Comparison of ENCODE assay signal across 8 cellular contexts in the genomic region with DNA sequence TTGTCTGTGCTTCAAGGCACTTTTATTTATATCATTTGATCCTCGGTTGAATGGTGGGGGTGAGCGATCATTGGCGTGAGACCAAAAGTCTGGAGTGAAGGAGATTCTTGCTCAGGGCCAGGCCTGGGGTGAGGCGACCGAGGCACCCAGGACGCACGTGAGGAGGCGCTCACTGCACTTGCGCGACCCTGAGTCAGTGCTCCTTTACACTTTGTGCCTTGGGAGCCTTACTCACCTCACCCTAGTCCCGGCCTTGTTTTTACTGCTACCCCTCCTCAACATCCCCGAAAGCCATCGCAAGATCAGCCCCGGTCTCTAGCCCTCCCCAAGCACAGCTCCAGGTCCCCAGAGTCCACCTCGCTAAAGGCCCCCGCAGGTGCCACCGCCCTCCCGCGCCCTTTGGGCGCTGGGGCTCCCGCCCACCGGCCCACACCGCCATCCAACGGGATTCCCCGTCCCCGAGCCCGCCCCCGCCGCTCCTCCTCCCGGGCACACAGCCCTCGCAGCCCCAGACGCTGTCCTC. TPM values are rescaled to one million over a fixed set of nuclear protein-coding genes. Genes with fewer than 3 reads are reported as not detected.
A peak's percentile ranks its signal among the peaks of the same experiment; 100 is the strongest.
DNase-seq lines count a peak whose midpoint lies in the region; ATAC-seq, FAIRE-seq and TF ChIP-seq lines count a peak whose summit lies in the region.

No MANE protein-coding gene starts in this region.

- H3K9me3 Mint-ChIP-seq in HFFc6 (no peaks in the 10 kb centered on the region), activated B cell treated with CpG ODN at 0.5 μM for 24 hours (no peaks in the 10 kb centered on the region), chondrocyte (ENCODE audit: low read depth) (no peaks in the 10 kb centered on the region)

- peaks cover 24 to 33% of the 10 kb centered on the region in 2 donors for H3K4me1 ChIP-seq in left lung

- H3K9me3 ChIP-seq in left lung = no peaks in the 10 kb centered on the region

- no peak for TF ChIP-seq POLR2A in GM12891 (IDR thresholded peaks at IDR 0.05; ENCODE audit: low read depth, low read length)

- H3K4me3 Mint-ChIP-seq in HFFc6 (peak overlapping the region; percentile 93), activated B cell treated with CpG ODN at 0.5 μM for 24 hours (peak overlapping the region; percentile 96), chondrocyte (ENCODE audit: unreplicated experiment) (peak overlapping the region; percentile 92)

- no peaks in the 10 kb centered on the region for H3K36me3 ChIP-seq in left lung

- peak overlapping the region; percentile 56 to 84 for H3K4me3 ChIP-seq in left lung

- H3K27me3 Mint-ChIP-seq in HFFc6 (ENCODE audit: insufficient read depth) (peaks cover 8% of the 10 kb centered on the region), activated B cell treated with CpG ODN at 0.5 μM for 24 hours (peaks cover 10% of the 10 kb centered on the region), chondrocyte (ENCODE audit: low read depth) (no peaks in the 10 kb centered on the region)

- H3K36me3 Mint-ChIP-seq in HFFc6 (ENCODE audit: low read depth) (no peaks in the 10 kb centered on the region), activated B cell treated with CpG ODN at 0.5 μM for 24 hours (ENCODE audit: low read depth) (peaks cover 10% of the 10 kb centered on the region), chondrocyte (ENCODE audit: low read depth) (no peaks in the 10 kb centered on the region)

- ATAC-seq in activated B cell treated with CpG ODN at 0.5 μM for 24 hours (ENCODE audit: low read depth) (peak; percentile 73), left lung (peak; percentile 90)

- CTCF ChIA-PET in activated B cell treated with CpG ODN at 0.5 μM for 24 hours (lab: Charles Lee) = interaction anchor here (1.1 to 1.7 kb wide), 3 partner anchors 19 to 34 kb away, joined by 3 to 6 read pairs (median 4); a partner anchor contains a TSS

- FAIRE-seq in GM12891 (lab: Jason Lieb, UNC) = no peak

- H3K27ac Mint-ChIP-seq in HFFc6 (peak overlapping the region; percentile 89), activated B cell treated with CpG ODN at 0.5 μM for 24 hours (peak overlapping the region; percentile 96), chondrocyte (ENCODE audit: unreplicated experiment) (peak overlapping the region; percentile 94)

- POLR2A ChIA-PET in activated B cell treated with CpG ODN at 0.5 μM for 24 hours (lab: Charles Lee) = interaction anchor here (0.5 to 2.2 kb wide), 9 partner anchors 11 to 166 kb away, joined by 3 to 12 read pairs (median 4); a partner anchor contains a TSS

- TF ChIP-seq CTCF in HFFc6 (IDR thresholded peaks at IDR 0.05) = no peak
- no peak for TF ChIP-seq CTCF in activated B cell treated with CpG ODN at 0.5 μM for 24 hours (IDR thresholded peaks at IDR 0.05)
- TF ChIP-seq CTCF in chondrocyte (IDR thresholded peaks at IDR 0.05) = peak; percentile 38
- no peak for TF ChIP-seq CTCF in left lung (IDR thresholded peaks at IDR 0.05)

- H3K27ac ChIP-seq in left lung = peak overlapping the region; percentile 80 to 84

- peak; percentile 56 for DNase-seq in GM12891 (ENCODE audit: insufficient read length, low spot score)
- DNase-seq in HFFc6 = peak; percentile 41
- DNase-seq in NCI-H1105 (lab: John Stamatoyannopoulos, UW) = peak; percentile 59
- DNase-seq in activated B cell treated with CpG ODN at 0.5 μM for 24 hours = no peak
- DNase-seq in chondrocyte (ENCODE audit: low spot score) = no peak
- peak; percentile 81 to 90 for DNase-seq in left lung
- DNase-seq in stimulated activated CD4-positive, alpha-beta T cell treated with anti-CD3 and anti-CD28 coated beads, Interleukin-4, amount 100 ng/mL, for 24 hours = peak; percentile 77
- DNase-seq in NOMO-1 (lab: John Stamatoyannopoulos, UW; ENCODE audit: unreplicated experiment in 2 of 2) = no peak

- peaks cover 22% of the 10 kb centered on the region for H3K4me1 Mint-ChIP-seq in HFFc6 (ENCODE audit: low read depth)
- H3K4me1 Mint-ChIP-seq in activated B cell treated with CpG ODN at 0.5 μM for 24 hours = peaks cover 28% of the 10 kb centered on the region
- H3K4me1 Mint-ChIP-seq in chondrocyte (ENCODE audit: low read depth) = peaks cover 12% of the 10 kb centered on the region

- intact Hi-C loops in activated B cell treated with CpG ODN at 0.5 μM for 24 hours (cut with micrococcal nuclease) (loop anchor here (1.0 to 10.0 kb wide), 4 partner anchors 19 to 240 kb away; a partner anchor contains a TSS), left lung (cut with DNase I) (no loop called here)

- H3K27me3 ChIP-seq in left lung = no peaks in the 10 kb centered on the region

TF ChIP-seq in GM12891, 5 proteins besides CTCF, POLR2A, EP300 and RAD21:
- TF ChIP-seq SPI1 (IDR thresholded peaks at IDR 0.05; ENCODE audit: low read depth, low read length) = no peak

RNA-seq across cellular contexts. Expression of a gene that starts 0.5 kb away (rescaled TPM):
- 13.2 TPM for polyA plus RNA-seq in GM12891 (2012; ENCODE audit: low read depth, missing spikeins)
- 10 to 100 TPM; 18.3 to 21.2 (median 19.2) TPM for total RNA-seq in HFFc6 (2021; fragmentation: NEBNext Ultra II Directional; extraction: Animal tissue kit (Norgen Biotek cat#: 25700))
- total RNA-seq in activated B cell treated with CpG ODN at 0.5 μM for 24 hours (74.7 and 81.6 TPM in 2 replicates), chondrocyte (22.2 to 25.6 TPM (median 22.4 TPM) in 3 replicates), left lung (10 to 100 TPM; 31.5 to 43.2 TPM)

RNA-seq across cellular contexts. Expression of a gene that starts 16.7 kb away (rescaled TPM):
- 0.74 TPM for polyA plus RNA-seq in GM12891 (2012; ENCODE audit: low read depth, missing spikeins)
- 1 to 10 TPM in 3 of 6 experiments, under 1 TPM in 3; 0.40 to 1.3 (median 0.80) TPM for total RNA-seq in HFFc6 (2021; fragmentation: NEBNext Ultra II Directional; extraction: Animal tissue kit (Norgen Biotek cat#: 25700))
- total RNA-seq in activated B cell treated with CpG ODN at 0.5 μM for 24 hours (not detected in 2 replicates), chondrocyte (0.63 to 4.9 TPM (median 3.9 TPM) in 3 replicates), left lung (10 to 100 TPM; 76.1 to 95.4 TPM)

RNA-seq across cellular contexts. Expression of a gene that starts 28.9 kb away (rescaled TPM):
- polyA plus RNA-seq in GM12891 (2012; ENCODE audit: low read depth, missing spikeins) = 101 TPM
- total RNA-seq in HFFc6 (2021; fragmentation: NEBNext Ultra II Directional; extraction: Animal tissue kit (Norgen Biotek cat#: 25700)) = 10 to 100 TPM; 79.3 to 94.5 (median 90.5) TPM
- total RNA-seq in activated B cell treated with CpG ODN at 0.5 μM for 24 hours = 49.7 and 49.8 TPM in 2 replicates
- total RNA-seq in chondrocyte = 52.5 to 63.9 TPM (median 55.1 TPM) in 3 replicates
- 10 to 100 TPM; 54.8 to 55.3 TPM for total RNA-seq in left lung

RNA-seq across cellular contexts. Expression of a gene that starts 36.1 kb away (rescaled TPM):
- 0.05 TPM for polyA plus RNA-seq in GM12891 (2012; ENCODE audit: low read depth, missing spikeins)
- total RNA-seq in HFFc6 (2021; fragmentation: NEBNext Ultra II Directional; extraction: Animal tissue kit (Norgen Biotek cat#: 25700)) = 10 to 100 TPM; 22.2 to 33.0 (median 24.3) TPM
- 0.10 and 0.29 TPM in 2 replicates for total RNA-seq in activated B cell treated with CpG ODN at 0.5 μM for 24 hours
- 0.26 to 0.32 TPM in 2 of 3 replicates, not detected in the other for total RNA-seq in chondrocyte
- under 1 TPM in 1 of 2 donors, not detected in 1; 0.21 TPM for total RNA-seq in left lung

RNA-seq across cellular contexts. Expression of a gene that starts 54.2 kb away (rescaled TPM):
- polyA plus RNA-seq in GM12891 (2012; ENCODE audit: low read depth, missing spikeins) = 55.4 TPM
- 10 to 100 TPM; 52.8 to 67.3 (median 61.1) TPM for total RNA-seq in HFFc6 (2021; fragmentation: NEBNext Ultra II Directional; extraction: Animal tissue kit (Norgen Biotek cat#: 25700))
- total RNA-seq in activated B cell treated with CpG ODN at 0.5 μM for 24 hours = 41.4 and 48.0 TPM in 2 replicates
- 38.7 to 49.1 TPM (median 39.5 TPM) in 3 replicates for total RNA-seq in chondrocyte
- 10 to 100 TPM; 59.1 to 83.1 TPM for total RNA-seq in left lung

Comparison
In these comparisons a context has a peak if more than half of its experiments do, and no peak if none do; other contexts are left out.
1. DNase-seq: peak in GM12891 (single experiment), HFFc6 (single experiment), NCI-H1105 (single experiment), left lung (2 of 2) and stimulated activated CD4-positive, alpha-beta T cell treated with anti-CD3 and anti-CD28 coated beads, Interleukin-4, amount 100 ng/mL, for 24 hours (single experiment); none in activated B cell treated with CpG ODN at 0.5 μM for 24 hours (single experiment), chondrocyte (single experiment) and NOMO-1 (0 of 2).
2. RNA of a gene that starts 16.7 kb away (total RNA-seq): 76.1 to 95.4 TPM in left lung; 0.63 to 4.9 TPM in chondrocyte, 0.40 to 1.3 TPM in HFFc6 and not detected in activated B cell treated with CpG ODN at 0.5 μM for 24 hours; every median in the first group is over 10 times any median in the second.
3. Peak in every context shown above with its lines, with median percentiles within 50 percentile points of each other: H3K27ac Mint-ChIP-seq and H3K4me3 Mint-ChIP-seq.